Comparison of ENCODE assay signal across 18 cellular contexts in the genomic region with DNA sequence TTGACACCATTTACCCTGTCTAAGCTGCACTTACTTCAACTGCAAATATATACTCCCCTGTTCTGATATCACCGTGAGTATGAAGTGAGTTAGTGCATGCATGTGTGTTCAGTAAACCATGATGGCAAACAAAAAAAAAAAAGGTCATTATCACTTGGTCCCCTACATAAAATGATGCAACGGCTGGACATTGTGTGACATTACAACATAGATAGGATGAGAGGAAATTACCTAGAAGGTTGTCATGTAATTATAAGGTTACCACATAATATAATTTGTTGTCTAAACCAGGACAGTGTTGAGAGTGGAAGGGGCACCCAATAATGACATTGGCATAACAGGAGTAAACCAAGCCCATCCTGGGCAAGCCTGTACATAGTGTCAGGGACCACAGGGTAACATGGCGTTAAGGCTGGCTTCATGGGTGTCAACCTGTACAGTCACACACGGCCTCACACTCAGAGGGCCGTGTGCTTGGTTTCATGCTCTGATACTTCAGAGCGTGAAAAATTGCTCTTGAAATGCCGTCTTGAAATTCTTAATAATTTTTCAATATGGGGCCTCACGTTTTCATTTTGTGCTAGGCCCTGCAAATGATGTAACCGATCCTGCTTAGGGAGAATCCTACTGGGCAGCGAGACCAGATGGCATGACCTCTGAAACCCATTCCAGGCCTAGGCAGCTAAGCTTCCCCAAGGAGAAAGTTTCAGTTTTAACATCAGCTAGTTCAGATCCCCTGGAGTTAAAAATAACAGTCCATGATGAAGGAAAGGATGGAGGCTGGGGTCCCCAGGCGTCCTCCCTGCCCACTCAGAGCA.
"Had no signal": no experiment of that assay in that cellular context is flagged by ENCODE, and none has a peak within 500 bp of the region (broad histone marks: within the 10 kb centered on the region; RNA-seq: fewer than 3 reads in every experiment).

No MANE protein-coding gene starts in this region.

- H3K36me3 Mint-ChIP-seq: activated naive CD8-positive, alpha-beta T cell treated with anti-CD3 and anti-CD28 coated beads, Interleukin-2, amount 10 ng/mL, durations not matched to agents 7 days and 5 days; stimulated activated effector memory CD8-positive, alpha-beta T cell treated with anti-CD3 and anti-CD28 coated beads, Interleukin-12 subunit alpha, Interleukin-12 subunit beta, amount 100 ng/mL, for 72 hours had no signal

- FAIRE-seq: islet of Langerhans had no signal

- ATAC-seq: stimulated activated effector memory CD8-positive, alpha-beta T cell treated with anti-CD3 and anti-CD28 coated beads, Interleukin-12 subunit alpha, Interleukin-12 subunit beta, amount 100 ng/mL, for 72 hours had no signal

- H3K27ac ChIP-seq: brain microvascular endothelial cell, ovary, uterus had no signal

- H3K27me3 ChIP-seq: brain microvascular endothelial cell, ovary, thyroid gland, uterus had no signal

- H3K4me1 ChIP-seq: uterus had no signal

- H3K27ac Mint-ChIP-seq: activated CD4-positive, alpha-beta T cell treated with anti-CD3 and anti-CD28 coated beads, Interleukin-2, amount 10 ng/mL, durations not matched to agents 7 days and 5 days; activated naive CD8-positive, alpha-beta T cell treated with anti-CD3 and anti-CD28 coated beads, Interleukin-2, amount 10 ng/mL, durations not matched to agents 7 days and 5 days; activated T-helper 1 cell treated with anti-CD3 and anti-CD28 coated beads, Interleukin-12 subunit alpha, Interleukin-12 subunit beta, Interleukin-2, Interleukin-4 antibody, amounts not matched to agents 30 ng/mL and 10 ng/mL and 1 ng/mL, durations not matched to agents 14 hours and 24 hours and 36 hours; nephron progenitor cell; stimulated activated effector memory CD8-positive, alpha-beta T cell treated with anti-CD3 and anti-CD28 coated beads, Interleukin-12 subunit alpha, Interleukin-12 subunit beta, amount 100 ng/mL, for 72 hours had no signal

- H3K4me1 Mint-ChIP-seq: activated CD4-positive, alpha-beta T cell treated with anti-CD3 and anti-CD28 coated beads, Interleukin-2, amount 10 ng/mL, durations not matched to agents 7 days and 5 days; activated naive CD8-positive, alpha-beta T cell treated with anti-CD3 and anti-CD28 coated beads, Interleukin-2, amount 10 ng/mL, durations not matched to agents 7 days and 5 days; central memory CD8-positive, alpha-beta T cell; stimulated activated effector memory CD8-positive, alpha-beta T cell treated with anti-CD3 and anti-CD28 coated beads, Interleukin-12 subunit alpha, Interleukin-12 subunit beta, amount 100 ng/mL, for 72 hours had no signal

- DNase-seq: activated CD4-positive, CD25-positive, alpha-beta regulatory T cell; activated CD8-positive, alpha-beta memory T cell treated with anti-CD3 and anti-CD28 coated beads for 24 hours; activated naive CD8-positive, alpha-beta T cell treated with anti-CD3 and anti-CD28 coated beads, Interleukin-2, amount 10 ng/mL, durations not matched to agents 7 days and 5 days; brain microvascular endothelial cell; cortex of kidney; effector CD4-positive, alpha-beta T cell; foreskin melanocyte; mesenchymal stem cell; SW 1271 had no signal

- H3K9me3 Mint-ChIP-seq: activated naive CD8-positive, alpha-beta T cell treated with anti-CD3 and anti-CD28 coated beads, Interleukin-2, amount 10 ng/mL, durations not matched to agents 7 days and 5 days; activated T-helper 1 cell treated with anti-CD3 and anti-CD28 coated beads, Interleukin-12 subunit alpha, Interleukin-12 subunit beta, Interleukin-2, Interleukin-4 antibody, amounts not matched to agents 30 ng/mL and 10 ng/mL and 1 ng/mL, durations not matched to agents 14 hours and 24 hours and 36 hours; central memory CD8-positive, alpha-beta T cell; stimulated activated effector memory CD8-positive, alpha-beta T cell treated with anti-CD3 and anti-CD28 coated beads, Interleukin-12 subunit alpha, Interleukin-12 subunit beta, amount 100 ng/mL, for 72 hours had no signal

- H3K4me3 Mint-ChIP-seq: activated CD4-positive, alpha-beta T cell treated with anti-CD3 and anti-CD28 coated beads, Interleukin-2, amount 10 ng/mL, durations not matched to agents 7 days and 5 days; activated naive CD8-positive, alpha-beta T cell treated with anti-CD3 and anti-CD28 coated beads, Interleukin-2, amount 10 ng/mL, durations not matched to agents 7 days and 5 days; activated T-helper 1 cell treated with anti-CD3 and anti-CD28 coated beads, Interleukin-12 subunit alpha, Interleukin-12 subunit beta, Interleukin-2, Interleukin-4 antibody, amounts not matched to agents 30 ng/mL and 10 ng/mL and 1 ng/mL, durations not matched to agents 14 hours and 24 hours and 36 hours; central memory CD8-positive, alpha-beta T cell; nephron progenitor cell; stimulated activated effector memory CD8-positive, alpha-beta T cell treated with anti-CD3 and anti-CD28 coated beads, Interleukin-12 subunit alpha, Interleukin-12 subunit beta, amount 100 ng/mL, for 72 hours had no signal

- H3K9me3 ChIP-seq: ovary, thyroid gland, uterus had no signal

- H3K36me3 ChIP-seq: brain microvascular endothelial cell, ovary, thyroid gland, uterus had no signal

- H3K4me3 ChIP-seq: ovary, thyroid gland, uterus had no signal
